Comparison of ENCODE assay signal across 8 cellular contexts in the genomic region with DNA sequence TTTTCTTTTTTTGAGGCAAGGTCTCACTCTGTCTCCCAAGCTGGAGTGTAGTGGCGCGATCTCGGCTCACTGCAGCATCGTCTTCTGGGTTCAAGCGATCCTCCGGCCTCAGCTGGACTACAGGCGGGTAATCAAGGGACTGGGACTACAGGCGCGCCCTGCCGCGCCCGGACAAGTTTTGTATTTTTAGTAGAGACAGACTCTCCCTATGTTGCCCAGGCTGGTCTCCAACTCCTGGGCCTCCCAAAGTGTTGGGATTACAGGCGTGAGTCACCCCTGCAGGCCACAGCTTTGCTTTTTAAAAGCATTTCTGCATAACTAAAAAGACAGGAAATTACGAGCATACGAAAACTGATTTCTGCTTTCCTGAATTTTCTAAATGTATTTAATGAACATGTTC. TPM values are rescaled to one million over a fixed set of nuclear protein-coding genes. Genes with fewer than 3 reads are reported as not detected.
DNase-seq lines count a peak whose midpoint lies in the region; ATAC-seq and TF ChIP-seq lines count a peak whose summit lies in the region.

No MANE protein-coding gene starts in this region.

- no peak for TF ChIP-seq POLR2A in vagina (IDR thresholded peaks at IDR 0.05)

- peaks cover 31% of the 10 kb centered on the region for H3K4me1 Mint-ChIP-seq in activated naive CD8-positive, alpha-beta T cell treated with anti-CD3 and anti-CD28 coated beads, Interleukin-2, amount 50 U/mL, for 24 hours

- peak overlapping the region in 2 of 10 donors; percentile 45 to 79 for H3K27ac ChIP-seq in heart right ventricle
- H3K27ac ChIP-seq in vagina, result peak overlapping the region; percentile 83

- H3K4me3 ChIP-seq in heart right ventricle, result peak overlapping the region in 6 of 10 donors; percentile 61 to 84 (median 76)
- peak overlapping the region; percentile 62 to 77 for H3K4me3 ChIP-seq in vagina

- H3K9me3 Mint-ChIP-seq in activated naive CD8-positive, alpha-beta T cell treated with anti-CD3 and anti-CD28 coated beads, Interleukin-2, amount 50 U/mL, for 24 hours, result no peaks in the 10 kb centered on the region

- TF ChIP-seq CTCF in heart right ventricle (IDR thresholded peaks at IDR 0.05), result no peak
- no peak for TF ChIP-seq CTCF in vagina (IDR thresholded peaks at IDR 0.05)

- H3K27me3 ChIP-seq in heart right ventricle (no peaks in the 10 kb centered on the region), vagina (no peaks in the 10 kb centered on the region)

- H3K9me3 ChIP-seq in heart right ventricle (no peaks in the 10 kb centered on the region), vagina (no peaks in the 10 kb centered on the region)

- H3K36me3 Mint-ChIP-seq in activated naive CD8-positive, alpha-beta T cell treated with anti-CD3 and anti-CD28 coated beads, Interleukin-2, amount 50 U/mL, for 24 hours (ENCODE audit: low read depth), result no peaks in the 10 kb centered on the region

- no peak for ATAC-seq in heart right ventricle
- ATAC-seq in left ventricle myocardium superior, result no peak
- no peak for ATAC-seq in activated naive CD8-positive, alpha-beta T cell treated with anti-CD3 and anti-CD28 coated beads, Interleukin-2, amount 50 U/mL, for 24 hours
- ATAC-seq in GM19023 (IDR thresholded peaks at IDR 0.05; ENCODE audit: unreplicated experiment), result no peak
- ATAC-seq in HG03469 (IDR thresholded peaks at IDR 0.05; ENCODE audit: unreplicated experiment), result no peak

- intact Hi-C loops in heart right ventricle (cut with DNase I), result loop anchor here in 1 of 10 donors (10.0 kb wide), 1 partner anchor 956 kb away; a partner anchor contains a TSS
- intact Hi-C loops in left ventricle myocardium superior (cut with micrococcal nuclease), result no loop called here
- intact Hi-C loops in vagina (cut with DNase I), result no loop called here

- H3K4me3 Mint-ChIP-seq in activated naive CD8-positive, alpha-beta T cell treated with anti-CD3 and anti-CD28 coated beads, Interleukin-2, amount 50 U/mL, for 24 hours, result peak overlapping the region; percentile 77

- H3K4me1 ChIP-seq in heart right ventricle (peaks cover 0 to 36% (median 9%) of the 10 kb centered on the region in 9 donors), vagina (peaks cover 28% of the 10 kb centered on the region)

- peaks cover 15% of the 10 kb centered on the region for H3K27me3 Mint-ChIP-seq in activated naive CD8-positive, alpha-beta T cell treated with anti-CD3 and anti-CD28 coated beads, Interleukin-2, amount 50 U/mL, for 24 hours

- H3K36me3 ChIP-seq in heart right ventricle (no peaks in the 10 kb centered on the region), vagina (no peaks in the 10 kb centered on the region)

- no peak for DNase-seq in heart right ventricle
- DNase-seq in left ventricle myocardium superior, result no peak
- no peak for DNase-seq in activated naive CD8-positive, alpha-beta T cell treated with anti-CD3 and anti-CD28 coated beads, Interleukin-2, amount 50 U/mL, for 24 hours
- DNase-seq in iris pigment epithelial cell (ENCODE audit: low read depth), result peak; percentile 51
- no peak for DNase-seq in vagina (ENCODE audit: extremely low spot score in 2 of 2)
- DNase-seq in NCI-H2196 (lab: John Stamatoyannopoulos, UW; ENCODE audit: unreplicated experiment), result no peak

- WGBS in heart right ventricle, 2 donors, result 90 to 93% methylated on average over 15 of the region's 15 CpGs

- no peak overlapping the region for H3K27ac Mint-ChIP-seq in activated naive CD8-positive, alpha-beta T cell treated with anti-CD3 and anti-CD28 coated beads, Interleukin-2, amount 50 U/mL, for 24 hours

RNA-seq across cellular contexts. Expression of a gene that starts 0.9 kb away (rescaled TPM):
- 10 to 100 TPM; 50.9 to 85.6 (median 64.8) TPM for total RNA-seq in heart right ventricle
- polyA plus RNA-seq in heart right ventricle, result 10 to 100 TPM; 26.5 to 28.1 TPM
- total RNA-seq in left ventricle myocardium superior, result 95.2 TPM
- total RNA-seq in vagina, result 33.9 TPM

RNA-seq across cellular contexts. Expression of a gene that starts 28.0 kb away (rescaled TPM):
- total RNA-seq in heart right ventricle (10 to 100 TPM; 19.2 to 33.8 (median 26.9) TPM), left ventricle myocardium superior (20.5 TPM), vagina (10.3 TPM)
- 10 to 100 TPM in 1 of 2 donors, 1 to 10 TPM in 1; 4.5 to 15.1 TPM for polyA plus RNA-seq in heart right ventricle
